8 cellular contexts compared by ENCODE assay signal in the genomic region with DNA sequence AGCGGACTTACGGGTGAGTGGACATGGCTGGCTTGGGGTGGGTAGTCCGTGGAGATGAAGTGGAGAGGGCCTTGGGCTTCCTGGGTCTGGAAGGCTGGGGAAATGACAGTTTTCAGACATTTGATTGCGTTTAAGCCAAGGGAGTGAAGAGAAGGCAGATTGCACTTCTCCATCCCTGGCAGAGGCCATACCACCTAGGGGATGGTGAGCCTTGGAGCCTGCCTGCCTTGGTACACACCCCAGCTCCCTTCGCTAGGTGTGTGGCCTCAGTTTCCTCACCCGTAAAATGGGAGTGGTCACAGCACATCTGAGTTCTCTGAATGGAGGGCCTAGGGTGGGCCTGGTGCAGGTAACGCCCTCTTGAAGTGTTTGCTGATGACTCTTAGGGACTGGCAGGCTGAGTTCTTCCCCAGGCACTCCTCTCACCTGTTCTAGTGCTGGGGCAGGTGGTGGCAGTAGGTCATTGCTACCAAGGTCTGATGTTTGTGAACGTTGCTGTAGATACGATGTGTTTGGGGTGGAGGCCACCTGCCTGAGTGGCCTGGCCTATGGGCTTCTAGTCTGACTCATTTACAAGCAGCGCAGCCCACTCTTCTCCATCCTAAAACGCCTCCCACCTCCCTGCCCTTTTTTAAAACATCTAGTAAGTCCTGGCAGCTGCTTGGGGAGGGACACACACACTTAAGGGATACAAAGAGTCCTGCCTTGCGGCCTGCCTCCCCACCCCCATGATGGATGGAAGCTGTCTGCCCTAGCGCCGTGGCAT. TPM values are rescaled to one million over a fixed set of nuclear protein-coding genes. Genes with fewer than 3 reads are reported as not detected.
A peak's percentile ranks its signal among the peaks of the same experiment; 100 is the strongest.
DNase-seq lines count a peak whose midpoint lies in the region; ATAC-seq and TF ChIP-seq lines count a peak whose summit lies in the region.

No MANE protein-coding gene starts in this region.

- H3K4me3 ChIP-seq in PC-9 = no peak overlapping the region
- peak overlapping the region; percentile 80 for H3K4me3 ChIP-seq in left ventricle myocardium inferior

- H3K9me3 ChIP-seq in PC-9 (ENCODE audit: insufficient read depth, low read depth) (no peaks in the 10 kb centered on the region), left ventricle myocardium inferior (replicated peaks) (no peaks in the 10 kb centered on the region)

- no peak overlapping the region for H3K27ac ChIP-seq in PC-9
- H3K27ac ChIP-seq in left ventricle myocardium inferior (replicated peaks) = peak overlapping the region; percentile 93

- no peaks in the 10 kb centered on the region for H3K9me3 Mint-ChIP-seq in activated CD4-positive, alpha-beta T cell treated with anti-CD3 and anti-CD28 coated beads for 36 hours (ENCODE audit: low read depth)
- no peaks in the 10 kb centered on the region for H3K9me3 Mint-ChIP-seq in stimulated activated naive CD8-positive, alpha-beta T cell treated with anti-CD3 and anti-CD28 coated beads, Interleukin-15, amount 100 ng/mL, for 72 hours

- no peak for ATAC-seq in activated CD4-positive, alpha-beta T cell treated with anti-CD3 and anti-CD28 coated beads for 36 hours
- ATAC-seq in stimulated activated naive CD8-positive, alpha-beta T cell treated with anti-CD3 and anti-CD28 coated beads, Interleukin-15, amount 100 ng/mL, for 72 hours = no peak
- no peak for ATAC-seq in HG03565 (IDR thresholded peaks at IDR 0.05; ENCODE audit: unreplicated experiment)

- CTCF ChIA-PET in activated CD4-positive, alpha-beta T cell treated with anti-CD3 and anti-CD28 coated beads for 36 hours (lab: Charles Lee) = interaction anchor here (1.4 to 2.0 kb wide), 3 partner anchors 8 to 11 kb away, joined by 3 to 10 read pairs (median 7); no protein-coding TSS in a partner anchor
- CTCF ChIA-PET in PC-9 (lab: Charles Lee) = no interaction called here

- no peak overlapping the region for H3K4me2 ChIP-seq in PC-9

- H3K4me3 Mint-ChIP-seq in activated CD4-positive, alpha-beta T cell treated with anti-CD3 and anti-CD28 coated beads for 36 hours = peak overlapping the region; percentile 83
- peak overlapping the region; percentile 82 to 87 for H3K4me3 Mint-ChIP-seq in stimulated activated naive CD8-positive, alpha-beta T cell treated with anti-CD3 and anti-CD28 coated beads, Interleukin-15, amount 100 ng/mL, for 72 hours

- intact Hi-C loops in activated CD4-positive, alpha-beta T cell treated with anti-CD3 and anti-CD28 coated beads for 36 hours (cut with DNase I, micrococcal nuclease) = loop anchor here (2.0 to 10.0 kb wide), 9 partner anchors 304 to 1639 kb away; partner anchors contain the start of genes ATP5F1E (in 1 of the 2), CASS4 (in 1 of the 2), PMEPA1 (in 1 of the 2) and RTF2 (in 1 of the 2)
- intact Hi-C loops in PC-9 (cut with micrococcal nuclease; ENCODE audit: unreplicated experiment) = loop anchor here (2.0 kb wide), 1 partner anchor 41 kb away; no protein-coding TSS in a partner anchor
- intact Hi-C loops in left ventricle myocardium inferior (cut with micrococcal nuclease) = no loop called here

- no peaks in the 10 kb centered on the region for H3K27me3 Mint-ChIP-seq in activated CD4-positive, alpha-beta T cell treated with anti-CD3 and anti-CD28 coated beads for 36 hours
- H3K27me3 Mint-ChIP-seq in stimulated activated naive CD8-positive, alpha-beta T cell treated with anti-CD3 and anti-CD28 coated beads, Interleukin-15, amount 100 ng/mL, for 72 hours = no peaks in the 10 kb centered on the region

- H3K4me1 ChIP-seq in PC-9 (replicated peaks; ENCODE audit: insufficient read depth) (peaks cover 12% of the 10 kb centered on the region), left ventricle myocardium inferior (peaks cover 88% of the 10 kb centered on the region)

- peaks cover 5% of the 10 kb centered on the region; the same call in 1 of the 2 replicates for H3F3A ChIP-seq in PC-9 (ENCODE audit: insufficient read depth, low read depth)

- H3K4me1 Mint-ChIP-seq in activated CD4-positive, alpha-beta T cell treated with anti-CD3 and anti-CD28 coated beads for 36 hours = peaks cover 64% of the 10 kb centered on the region
- H3K4me1 Mint-ChIP-seq in stimulated activated naive CD8-positive, alpha-beta T cell treated with anti-CD3 and anti-CD28 coated beads, Interleukin-15, amount 100 ng/mL, for 72 hours = peaks cover 74% of the 10 kb centered on the region

- 0 out of 2 replicates have a peak, but pooled peaks cover 7% of the 10 kb centered on the region for H4K20me1 ChIP-seq in PC-9 (ENCODE audit: insufficient read depth)

- no peak for DNase-seq in activated CD4-positive, alpha-beta T cell treated with anti-CD3 and anti-CD28 coated beads for 36 hours
- DNase-seq in activated CD4-positive, alpha-beta T cell treated with anti-CD3 and anti-CD28 coated beads for 1 hour = no peak
- peak; percentile 39 to 55 for DNase-seq in PC-9
- no peak for DNase-seq in left ventricle myocardium inferior
- no peak for DNase-seq in stimulated activated naive CD8-positive, alpha-beta T cell treated with anti-CD3 and anti-CD28 coated beads, Interleukin-15, amount 100 ng/mL, for 72 hours
- DNase-seq in mucosa of gallbladder (ENCODE audit: low spot score) = no peak
- DNase-seq in OCI-M1 (lab: John Stamatoyannopoulos, UW) = no peak

- no peaks in the 10 kb centered on the region for H3K27me3 ChIP-seq in PC-9 (ENCODE audit: insufficient read depth, low read depth)
- H3K27me3 ChIP-seq in left ventricle myocardium inferior (ENCODE audit: low read depth) = no peaks in the 10 kb centered on the region

- no peaks in the 10 kb centered on the region for H3K79me2 ChIP-seq in PC-9 (ENCODE audit: low read depth)

- peaks cover 58% of the 10 kb centered on the region for H3K36me3 Mint-ChIP-seq in activated CD4-positive, alpha-beta T cell treated with anti-CD3 and anti-CD28 coated beads for 36 hours (ENCODE audit: low read depth)

- TF ChIP-seq CTCF in PC-9 (conservative IDR thresholded peaks at IDR 0.05) = no peak
- no peak for TF ChIP-seq CTCF in left ventricle myocardium inferior (IDR thresholded peaks at IDR 0.05; ENCODE audit: borderline replicate concordance)

- peak overlapping the region; percentile 95 for H3K27ac Mint-ChIP-seq in activated CD4-positive, alpha-beta T cell treated with anti-CD3 and anti-CD28 coated beads for 36 hours
- H3K27ac Mint-ChIP-seq in stimulated activated naive CD8-positive, alpha-beta T cell treated with anti-CD3 and anti-CD28 coated beads, Interleukin-15, amount 100 ng/mL, for 72 hours = peak overlapping the region; percentile 72 to 81

- POLR2A ChIA-PET in activated CD4-positive, alpha-beta T cell treated with anti-CD3 and anti-CD28 coated beads for 36 hours (lab: Charles Lee) = no interaction called here
- POLR2A ChIA-PET in PC-9 (lab: Charles Lee; ENCODE audit: unreplicated experiment) = interaction anchor here (0.5 kb wide), 1 partner anchor 34 kb away, joined by 24 read pairs; no protein-coding TSS in a partner anchor

- H3K9me2 ChIP-seq in PC-9 (ENCODE audit: insufficient read depth) = no peaks in the 10 kb centered on the region

- no peak overlapping the region for H2AFZ ChIP-seq in PC-9

- H3K36me3 ChIP-seq in PC-9 (ENCODE audit: low read depth) (no peaks in the 10 kb centered on the region), left ventricle myocardium inferior (peaks cover 26% of the 10 kb centered on the region)

- BruUV-seq in PC-9 (replicated peaks; lab: Mats Ljungman, UMichigan) = no TSS peak

RNA-seq across cellular contexts. Expression of gene RBM38, which starts 2.3 kb away (rescaled TPM):
- 100 to 1,000 TPM in 1 of 2 experiments, 10 to 100 TPM in 1; 96.5 to 101 TPM for total RNA-seq in activated CD4-positive, alpha-beta T cell treated with anti-CD3 and anti-CD28 coated beads for 36 hours
- total RNA-seq in PC-9 (2021) = 19.3 and 25.6 TPM in 2 replicates
- 75.5 TPM for total RNA-seq in left ventricle myocardium inferior
- 21.9 TPM for total RNA-seq in mucosa of gallbladder

RNA-seq across cellular contexts. Expression of gene RAE1, which starts 42.4 kb away (rescaled TPM):
- total RNA-seq in activated CD4-positive, alpha-beta T cell treated with anti-CD3 and anti-CD28 coated beads for 36 hours = 10 to 100 TPM; 42.7 to 48.9 TPM
- 26.1 and 38.4 TPM in 2 replicates for total RNA-seq in PC-9 (2021)
- 15.3 TPM for total RNA-seq in left ventricle myocardium inferior
- total RNA-seq in mucosa of gallbladder = 20.9 TPM

Comparison
In these comparisons a context has a peak if more than half of its experiments do, and no peak if none do; other contexts are left out.
1. DNase-seq: peak in PC-9 (2 of 2); none in activated CD4-positive, alpha-beta T cell treated with anti-CD3 and anti-CD28 coated beads for 36 hours (single experiment), activated CD4-positive, alpha-beta T cell treated with anti-CD3 and anti-CD28 coated beads for 1 hour (single experiment), left ventricle myocardium inferior (single experiment), stimulated activated naive CD8-positive, alpha-beta T cell treated with anti-CD3 and anti-CD28 coated beads, Interleukin-15, amount 100 ng/mL, for 72 hours (0 of 2), mucosa of gallbladder (single experiment) and OCI-M1 (single experiment).